ENCODE assay signal across 26 cellular contexts in genomic region chr3:111701292-111701906, GRCh38.
"Had no signal": no experiment of that assay in that cellular context is flagged by ENCODE, and none has a peak within 500 bp of the region (broad histone marks: within the 10 kb centered on the region; RNA-seq: fewer than 3 reads in every experiment).

No MANE protein-coding gene starts in this region.

- FAIRE-seq: islet of Langerhans, kidney had no signal

- DNase-seq: hypothalamus; immature natural killer cell; kidney; left colon; left lung; lower lobe of right lung; mammary epithelial cell; mesendoderm; naive B cell; ovary; right lobe of liver; stimulated activated CD4-positive, alpha-beta T cell treated with anti-CD3 and anti-CD28 coated beads, Interleukin-2, amount 100 ng/mL, for 24 hours; stimulated activated CD4-positive, alpha-beta T cell treated with anti-CD3 and anti-CD28 coated beads, Interleukin-4, amount 100 ng/mL, for 1 hour; stimulated activated naive CD4-positive, alpha-beta T cell; stomach; testis; thyroid gland; transverse colon; upper lobe of left lung had no signal

- H3K4me3 Mint-ChIP-seq: immature natural killer cell; mesothelial cell of epicardium; naive B cell; natural killer cell treated with Interleukin-12 subunit alpha and Interleukin-12 subunit beta and Interleukin-15 and Interleukin-18, amount 100 ng/mL, for 72 hours had no signal

- H3K4me3 ChIP-seq: left lung, lower lobe of right lung, ovary, right atrium auricular region, right lobe of liver, smooth muscle cell, stomach, testis, thyroid gland, transverse colon, upper lobe of left lung, vagina had no signal

- H3K4me1 ChIP-seq: left lung, lower lobe of right lung, right atrium auricular region, right lobe of liver, stomach, testis, thyroid gland, transverse colon, upper lobe of left lung, vagina had no signal

- H3K36me3 ChIP-seq: left lung, lower lobe of right lung, ovary, right atrium auricular region, right lobe of liver, stomach, thyroid gland, transverse colon, upper lobe of left lung, vagina had no signal

- H3K9me3 ChIP-seq: left lung, lower lobe of right lung, ovary, right atrium auricular region, right lobe of liver, stomach, testis, thyroid gland, transverse colon, upper lobe of left lung, vagina had no signal

- H3K9me3 Mint-ChIP-seq: immature natural killer cell; mesothelial cell of epicardium; naive B cell; natural killer cell treated with Interleukin-12 subunit alpha and Interleukin-12 subunit beta and Interleukin-15 and Interleukin-18, amount 100 ng/mL, for 72 hours had no signal

- H3K4me1 Mint-ChIP-seq: mesothelial cell of epicardium had no signal

- H3K27ac ChIP-seq: left lung, lower lobe of right lung, ovary, right atrium auricular region, right lobe of liver, stomach, testis, thyroid gland, transverse colon, upper lobe of left lung, vagina had no signal

- ATAC-seq: left colon; left lung; lower lobe of right lung; natural killer cell treated with Interleukin-12 subunit alpha and Interleukin-12 subunit beta and Interleukin-15 and Interleukin-18, amount 100 ng/mL, for 72 hours; right lobe of liver had no signal

- H3K36me3 Mint-ChIP-seq: immature natural killer cell; mesothelial cell of epicardium; natural killer cell treated with Interleukin-12 subunit alpha and Interleukin-12 subunit beta and Interleukin-15 and Interleukin-18, amount 100 ng/mL, for 72 hours had no signal

- H3K27me3 ChIP-seq: left lung, ovary, right atrium auricular region, right lobe of liver, stomach, testis, thyroid gland, transverse colon, upper lobe of left lung, vagina had no signal

- H3K27ac Mint-ChIP-seq: mesothelial cell of epicardium; naive B cell; natural killer cell treated with Interleukin-12 subunit alpha and Interleukin-12 subunit beta and Interleukin-15 and Interleukin-18, amount 100 ng/mL, for 72 hours; progenitor cell of endocrine pancreas had no signal

- H3K27me3 Mint-ChIP-seq: naive B cell; natural killer cell treated with Interleukin-12 subunit alpha and Interleukin-12 subunit beta and Interleukin-15 and Interleukin-18, amount 100 ng/mL, for 72 hours had no signal
